Comparison of ENCODE assay signal across 8 cellular contexts in the genomic region with DNA sequence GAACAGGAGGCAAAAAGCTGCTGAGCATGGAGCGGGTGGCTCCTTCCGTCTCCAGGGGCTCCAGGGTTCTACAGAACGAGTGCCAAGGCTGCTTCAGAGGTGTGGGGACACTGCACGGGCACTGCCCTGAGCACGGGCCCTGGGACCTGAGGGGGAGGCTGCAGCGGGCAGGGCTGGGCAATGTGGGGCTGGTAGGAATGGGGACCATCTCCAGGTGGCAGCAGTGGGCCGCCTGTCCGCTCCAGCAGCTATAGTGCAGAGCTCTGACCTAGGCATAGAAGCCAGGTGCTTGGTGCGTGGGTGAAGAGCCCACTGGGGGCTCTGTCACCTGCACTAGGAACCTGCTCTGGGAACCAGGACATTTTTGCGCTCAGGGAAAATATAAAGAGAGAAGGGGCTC. TPM values are rescaled to one million over a fixed set of nuclear protein-coding genes. Genes with fewer than 3 reads are reported as not detected.
A peak's percentile ranks its signal among the peaks of the same experiment; 100 is the strongest.
DNase-seq lines count a peak whose midpoint lies in the region; TF ChIP-seq lines count a peak whose summit lies in the region.

No MANE protein-coding gene starts in this region.

- H3K4me1 ChIP-seq in cardiac muscle cell (ENCODE audit: low read depth) (peaks cover 2% of the 10 kb centered on the region), right atrium auricular region (peaks cover 0 to 44% of the 10 kb centered on the region in 2 donors)

- H3K36me3 Mint-ChIP-seq in chondrocyte (ENCODE audit: low read depth) (peaks cover 12% of the 10 kb centered on the region), progenitor cell of endocrine pancreas (ENCODE audit: insufficient read depth) (peaks cover 5% of the 10 kb centered on the region)

- no peaks in the 10 kb centered on the region for H3K27me3 Mint-ChIP-seq in chondrocyte (ENCODE audit: low read depth)
- no peaks in the 10 kb centered on the region for H3K27me3 Mint-ChIP-seq in progenitor cell of endocrine pancreas

- intact Hi-C loops in posterior vena cava (cut with DNase I): no loop called here

- TF ChIP-seq CTCF in cardiac muscle cell (IDR thresholded peaks at IDR 0.05; ENCODE audit: low read depth, low read length) (peak; percentile 25), right atrium auricular region (IDR thresholded peaks at IDR 0.05) (peak in 1 of 2 donors; percentile 50), chondrocyte (IDR thresholded peaks at IDR 0.05) (peak; percentile 59), progenitor cell of endocrine pancreas (IDR thresholded peaks at IDR 0.05; ENCODE audit: unreplicated experiment) (peak; percentile 56)

- H3K36me3 ChIP-seq in cardiac muscle cell: peaks cover 29% of the 10 kb centered on the region
- peaks cover 65% of the 10 kb centered on the region for H3K36me3 ChIP-seq in right atrium auricular region

- H3K27ac ChIP-seq in cardiac muscle cell: no peak overlapping the region
- H3K27ac ChIP-seq in right atrium auricular region: no peak overlapping the region

- H3K4me3 Mint-ChIP-seq in chondrocyte (ENCODE audit: unreplicated experiment): no peak overlapping the region
- H3K4me3 Mint-ChIP-seq in progenitor cell of endocrine pancreas (ENCODE audit: low read depth): no peak overlapping the region

- H3K27ac Mint-ChIP-seq in chondrocyte (ENCODE audit: unreplicated experiment) (peak overlapping the region; percentile 59), progenitor cell of endocrine pancreas (peak overlapping the region; percentile 71)

- H3K4me1 Mint-ChIP-seq in chondrocyte (ENCODE audit: low read depth) (peaks cover 28% of the 10 kb centered on the region), progenitor cell of endocrine pancreas (ENCODE audit: low read depth) (peaks cover 4% of the 10 kb centered on the region)

- no peaks in the 10 kb centered on the region for H3K9me3 Mint-ChIP-seq in chondrocyte (ENCODE audit: low read depth)
- H3K9me3 Mint-ChIP-seq in progenitor cell of endocrine pancreas (ENCODE audit: low read depth): no peaks in the 10 kb centered on the region

- no peak overlapping the region for H3K4me3 ChIP-seq in cardiac muscle cell
- H3K4me3 ChIP-seq in right atrium auricular region: no peak overlapping the region

- peak in 1 of 2 donors; percentile 41 for DNase-seq in cardiac muscle cell (ENCODE audit: low read depth in 1 of 2, low spot score in 1 of 2)
- no peak for DNase-seq in right atrium auricular region (ENCODE audit: low spot score)
- peak; percentile 38 for DNase-seq in NCI-H2107 (lab: John Stamatoyannopoulos, UW)
- DNase-seq in chondrocyte (ENCODE audit: low spot score): no peak
- no peak for DNase-seq in progenitor cell of endocrine pancreas (ENCODE audit: low spot score, unreplicated experiment)
- no peak for DNase-seq in NCI-H128 (lab: John Stamatoyannopoulos, UW; ENCODE audit: unreplicated experiment)
- no peak for DNase-seq in posterior vena cava (ENCODE audit: low spot score)
- no peak for DNase-seq in NCI-H2171 (lab: John Stamatoyannopoulos, UW)

- H3K27me3 ChIP-seq in cardiac muscle cell: no peaks in the 10 kb centered on the region
- no peaks in the 10 kb centered on the region for H3K27me3 ChIP-seq in right atrium auricular region

- H3K9me3 ChIP-seq in cardiac muscle cell (ENCODE audit: low read depth) (no peaks in the 10 kb centered on the region), right atrium auricular region (no peaks in the 10 kb centered on the region)

RNA-seq across cellular contexts. Expression of gene HDAC7, which starts 22.3 kb away (rescaled TPM):
- total RNA-seq in cardiac muscle cell: 43.3 and 93.0 TPM in 2 replicates
- polyA plus RNA-seq in cardiac muscle cell: 43.7 and 55.9 TPM in 2 replicates
- 10 to 100 TPM; 33.4 to 60.2 TPM for total RNA-seq in right atrium auricular region
- total RNA-seq in chondrocyte: 79.1 to 93.2 TPM (median 89.6 TPM) in 3 replicates
- 80.0 and 81.0 TPM in 2 replicates for total RNA-seq in progenitor cell of endocrine pancreas
- total RNA-seq in posterior vena cava: 100 to 1,000 TPM; 111 to 126 TPM

RNA-seq across cellular contexts. Expression of gene SLC48A1, which starts 24.4 kb away (rescaled TPM):
- 23.3 and 26.2 TPM in 2 replicates for total RNA-seq in cardiac muscle cell
- polyA plus RNA-seq in cardiac muscle cell: 28.9 and 29.2 TPM in 2 replicates
- 10 to 100 TPM; 48.9 to 52.0 TPM for total RNA-seq in right atrium auricular region
- 11.4 to 18.4 TPM (median 11.5 TPM) in 3 replicates for total RNA-seq in chondrocyte
- 15.1 and 16.2 TPM in 2 replicates for total RNA-seq in progenitor cell of endocrine pancreas
- 10 to 100 TPM; 28.5 to 33.8 TPM for total RNA-seq in posterior vena cava

RNA-seq across cellular contexts. Expression of gene RAPGEF3, which starts 38.8 kb away (rescaled TPM):
- total RNA-seq in cardiac muscle cell: 3.8 and 8.8 TPM in 2 replicates
- polyA plus RNA-seq in cardiac muscle cell: 3.3 and 5.5 TPM in 2 replicates
- 10 to 100 TPM; 19.8 to 26.8 TPM for total RNA-seq in right atrium auricular region
- total RNA-seq in chondrocyte: 1.3 to 1.8 TPM (median 1.3 TPM) in 3 replicates
- total RNA-seq in progenitor cell of endocrine pancreas: 1.2 and 1.7 TPM in 2 replicates
- 10 to 100 TPM; 18.3 to 33.5 TPM for total RNA-seq in posterior vena cava
